In genomic region chr2:228066416-228066815, GRCh38 we compare ENCODE assay signal across 24 cellular contexts.
"Had no signal": no experiment of that assay in that cellular context is flagged by ENCODE, and none has a peak within 500 bp of the region (broad histone marks: within the 10 kb centered on the region; RNA-seq: fewer than 3 reads in every experiment).

No MANE protein-coding gene starts in this region.

- DNase-seq: IMR-90, Karpas-422, KG1, MG63, NCI-H1092, NCI-H1105 treated with DMSO at 0.1 percent for 48 hours, NCI-H1417 treated with DMSO at 0.1 percent for 48 hours, NCI-H146, NCI-H1694 treated with DMSO at 0.1 percent for 48 hours, NCI-H1930, NCI-H2081 treated with DMSO at 0.1 percent for 48 hours, NCI-H2171, NCI-H226, NCI-H446, NCI-H510A, NCI-H524 treated with DMSO at 0.1 percent for 48 hours, NCI-H69, NCI-H774, Right ventricle myocardium superior, RPMI8226, SIG-M5 had no signal

- H3K4me1 ChIP-seq: SJSA1 had no signal

- H3K36me3 ChIP-seq: MG63, SJSA1 had no signal

- H3K27me3 ChIP-seq: MG63, SJSA1 had no signal

- ATAC-seq: HepG2 had no signal

- H3K4me3 ChIP-seq: MG63, SJSA1, SK-N-MC had no signal

- H3K27ac ChIP-seq: SJSA1, SK-N-MC had no signal
